10 cellular contexts compared by ENCODE assay signal in the genomic region with DNA sequence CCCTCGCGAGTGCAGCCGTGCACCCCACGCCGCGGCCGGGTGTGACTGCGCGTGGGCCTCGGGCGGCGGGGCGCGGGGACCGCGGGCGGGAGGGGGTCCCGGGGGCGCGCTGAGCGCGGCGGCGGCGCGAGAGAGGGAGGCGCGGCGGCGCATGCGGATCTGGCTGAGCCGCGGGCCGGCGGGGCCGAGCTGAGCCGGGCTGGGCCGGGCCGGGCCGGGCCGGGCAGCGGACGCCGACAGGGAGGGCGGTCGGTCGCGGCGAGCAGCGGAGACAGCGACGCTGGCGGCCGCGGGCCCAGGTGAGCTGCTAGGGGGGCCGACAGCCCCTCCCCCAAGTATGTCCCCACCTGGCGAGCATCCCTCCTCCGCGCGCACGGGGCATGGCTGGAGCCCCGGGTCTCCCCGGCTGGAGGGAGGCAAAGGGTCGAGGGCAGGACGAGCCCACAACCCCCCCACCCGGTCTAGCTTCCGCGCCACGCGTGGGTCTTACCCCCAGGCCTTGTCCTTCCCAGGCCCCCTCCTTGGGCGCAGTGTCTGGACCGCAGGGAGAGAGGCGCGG. TPM values are rescaled to one million over a fixed set of nuclear protein-coding genes. Genes with fewer than 3 reads are reported as not detected.
A peak's percentile ranks its signal among the peaks of the same experiment; 100 is the strongest.
DNase-seq lines count a peak whose midpoint lies in the region; ATAC-seq and TF ChIP-seq lines count a peak whose summit lies in the region.
"Had no signal": no experiment of that assay in that cellular context is flagged by ENCODE, and none has a peak within 500 bp of the region (broad histone marks: within the 10 kb centered on the region; RNA-seq: fewer than 3 reads in every experiment).

No MANE protein-coding gene starts in this region.

- no peaks in the 10 kb centered on the region for H3K36me3 Mint-ChIP-seq in activated CD8-positive, alpha-beta memory T cell treated with anti-CD3 and anti-CD28 coated beads, Interleukin-2, amount 10 ng/mL, durations not matched to agents 7 days and 5 days
- H3K36me3 Mint-ChIP-seq in activated CD8-positive, alpha-beta T cell treated with anti-CD3 and anti-CD28 coated beads for 36 hours (ENCODE audit: low read depth) = peaks cover 4% of the 10 kb centered on the region
- H3K36me3 Mint-ChIP-seq: CD4-positive, CD25-positive, alpha-beta regulatory T cell had no signal

- H3K4me3 Mint-ChIP-seq in activated CD8-positive, alpha-beta memory T cell treated with anti-CD3 and anti-CD28 coated beads, Interleukin-2, amount 10 ng/mL, durations not matched to agents 7 days and 5 days = no peak overlapping the region
- H3K4me3 Mint-ChIP-seq in activated CD8-positive, alpha-beta T cell treated with anti-CD3 and anti-CD28 coated beads for 36 hours = no peak overlapping the region

- H3K27me3 ChIP-seq in lower lobe of right lung (ENCODE audit: low read depth) = peaks cover 5% of the 10 kb centered on the region
- peaks cover 5% of the 10 kb centered on the region for H3K27me3 ChIP-seq in upper lobe of right lung

- intact Hi-C loops in lower lobe of right lung (cut with DNase I) = no loop called here
- intact Hi-C loops in upper lobe of right lung (cut with DNase I) = no loop called here
- intact Hi-C loops in activated CD8-positive, alpha-beta T cell treated with anti-CD3 and anti-CD28 coated beads for 36 hours (cut with micrococcal nuclease) = no loop called here

- H3K9me3 Mint-ChIP-seq in activated CD8-positive, alpha-beta memory T cell treated with anti-CD3 and anti-CD28 coated beads, Interleukin-2, amount 10 ng/mL, durations not matched to agents 7 days and 5 days (ENCODE audit: low read depth) = no peaks in the 10 kb centered on the region
- no peaks in the 10 kb centered on the region for H3K9me3 Mint-ChIP-seq in activated CD8-positive, alpha-beta T cell treated with anti-CD3 and anti-CD28 coated beads for 36 hours
- H3K9me3 Mint-ChIP-seq: CD4-positive, CD25-positive, alpha-beta regulatory T cell had no signal

- CTCF ChIA-PET in activated CD8-positive, alpha-beta memory T cell treated with anti-CD3 and anti-CD28 coated beads, Interleukin-2, amount 10 ng/mL, durations not matched to agents 7 days and 5 days (lab: Charles Lee) = interaction anchor here (0.8 to 3.8 kb wide), 3 partner anchors 10 to 162 kb away, joined by 4 to 21 read pairs (median 4); no protein-coding TSS in a partner anchor
- CTCF ChIA-PET in activated CD8-positive, alpha-beta T cell treated with anti-CD3 and anti-CD28 coated beads for 36 hours (lab: Charles Lee) = interaction anchor here (1.1 to 4.6 kb wide), 2 partner anchors 167 to 171 kb away, joined by 3 to 26 read pairs; no protein-coding TSS in a partner anchor
- CTCF ChIA-PET in RWPE1 (lab: Yijun Ruan, JAX) = no interaction called here

- H3K36me3 ChIP-seq in lower lobe of right lung (no peaks in the 10 kb centered on the region), upper lobe of right lung (no peaks in the 10 kb centered on the region)

- H3K27ac ChIP-seq in lower lobe of right lung (no peak overlapping the region), upper lobe of right lung (no peak overlapping the region), RWPE1 (no peak overlapping the region)

- peak; percentile 65 for DNase-seq in activated CD8-positive, alpha-beta memory T cell treated with anti-CD3 and anti-CD28 coated beads for 24 hours
- no peak for DNase-seq in activated CD8-positive, alpha-beta memory T cell treated with anti-CD3 and anti-CD28 coated beads, Interleukin-2, amount 10 ng/mL, durations not matched to agents 7 days and 5 days
- DNase-seq in choroid plexus epithelial cell (ENCODE audit: low read depth) (no peak), lower lobe of right lung (peak; percentile 50), upper lobe of right lung (peak; percentile 72), RWPE1 (ENCODE audit: low spot score) (no peak)
- DNase-seq in activated CD8-positive, alpha-beta T cell treated with anti-CD3 and anti-CD28 coated beads for 36 hours = no peak
- DNase-seq: KBM-7 had no signal

- ATAC-seq in activated CD8-positive, alpha-beta memory T cell treated with anti-CD3 and anti-CD28 coated beads, Interleukin-2, amount 10 ng/mL, durations not matched to agents 7 days and 5 days = no peak
- ATAC-seq in lower lobe of right lung = no peak
- ATAC-seq in upper lobe of right lung = no peak
- ATAC-seq in activated CD8-positive, alpha-beta T cell treated with anti-CD3 and anti-CD28 coated beads for 36 hours = no peak
- no peak for ATAC-seq in HG03565 (IDR thresholded peaks at IDR 0.05; ENCODE audit: unreplicated experiment)

- peaks cover 23% of the 10 kb centered on the region for H3K27me3 Mint-ChIP-seq in activated CD8-positive, alpha-beta memory T cell treated with anti-CD3 and anti-CD28 coated beads, Interleukin-2, amount 10 ng/mL, durations not matched to agents 7 days and 5 days
- peaks cover 9% of the 10 kb centered on the region for H3K27me3 Mint-ChIP-seq in activated CD8-positive, alpha-beta T cell treated with anti-CD3 and anti-CD28 coated beads for 36 hours

- peaks cover 41% of the 10 kb centered on the region for H3K4me1 ChIP-seq in lower lobe of right lung
- peaks cover 34% of the 10 kb centered on the region for H3K4me1 ChIP-seq in upper lobe of right lung

- H3K27ac Mint-ChIP-seq in activated CD8-positive, alpha-beta memory T cell treated with anti-CD3 and anti-CD28 coated beads, Interleukin-2, amount 10 ng/mL, durations not matched to agents 7 days and 5 days = no peak overlapping the region
- no peak overlapping the region for H3K27ac Mint-ChIP-seq in activated CD8-positive, alpha-beta T cell treated with anti-CD3 and anti-CD28 coated beads for 36 hours

- H3K4me1 Mint-ChIP-seq in activated CD8-positive, alpha-beta memory T cell treated with anti-CD3 and anti-CD28 coated beads, Interleukin-2, amount 10 ng/mL, durations not matched to agents 7 days and 5 days = peaks cover 34% of the 10 kb centered on the region
- H3K4me1 Mint-ChIP-seq in activated CD8-positive, alpha-beta T cell treated with anti-CD3 and anti-CD28 coated beads for 36 hours (ENCODE audit: low read depth) = peaks cover 24% of the 10 kb centered on the region

- H3K4me3 ChIP-seq in choroid plexus epithelial cell (ENCODE audit: low read depth, low read length) = peak overlapping the region; percentile 51
- peak overlapping the region; percentile 86 for H3K4me3 ChIP-seq in lower lobe of right lung
- H3K4me3 ChIP-seq in upper lobe of right lung = peak overlapping the region; percentile 87

- no peak for TF ChIP-seq CTCF in choroid plexus epithelial cell (conservative IDR thresholded peaks at IDR 0.05; ENCODE audit: low read depth, low read length)
- TF ChIP-seq CTCF in lower lobe of right lung (IDR thresholded peaks at IDR 0.05) = no peak
- no peak for TF ChIP-seq CTCF in upper lobe of right lung (IDR thresholded peaks at IDR 0.05)
- TF ChIP-seq CTCF in activated CD8-positive, alpha-beta T cell treated with anti-CD3 and anti-CD28 coated beads for 36 hours (IDR thresholded peaks at IDR 0.05) = no peak
- TF ChIP-seq CTCF in RWPE1 (conservative IDR thresholded peaks at IDR 0.05; ENCODE audit: low read depth) = no peak

- POLR2A ChIA-PET in activated CD8-positive, alpha-beta T cell treated with anti-CD3 and anti-CD28 coated beads for 36 hours (lab: Charles Lee) = interaction anchor here (0.6 to 1.0 kb wide), 3 partner anchors 65 to 162 kb away, joined by 3 read pairs; no protein-coding TSS in a partner anchor
- POLR2A ChIA-PET in RWPE1 (lab: Yijun Ruan, JAX; ENCODE audit: low non-redundant PET) = no interaction called here

- H3K9me3 ChIP-seq in lower lobe of right lung (no peaks in the 10 kb centered on the region), upper lobe of right lung (no peaks in the 10 kb centered on the region)

RNA-seq across cellular contexts. Expression of gene SPTBN4, which starts 0.3 kb away (rescaled TPM):
- under 1 TPM; 0.30 to 0.44 TPM for total RNA-seq in activated CD8-positive, alpha-beta memory T cell treated with anti-CD3 and anti-CD28 coated beads, Interleukin-2, amount 10 ng/mL, durations not matched to agents 7 days and 5 days
- total RNA-seq in lower lobe of right lung (0.53 TPM), upper lobe of right lung (1.5 TPM)
- 1 to 10 TPM; 1.3 to 2.3 TPM for total RNA-seq in activated CD8-positive, alpha-beta T cell treated with anti-CD3 and anti-CD28 coated beads for 36 hours
- total RNA-seq: CD4-positive, CD25-positive, alpha-beta regulatory T cell had no signal

RNA-seq across cellular contexts. Expression of gene BLVRB, which starts 1.5 kb away (rescaled TPM):
- 10 to 100 TPM; 12.9 to 23.3 TPM for total RNA-seq in activated CD8-positive, alpha-beta memory T cell treated with anti-CD3 and anti-CD28 coated beads, Interleukin-2, amount 10 ng/mL, durations not matched to agents 7 days and 5 days
- 123 TPM for total RNA-seq in lower lobe of right lung
- total RNA-seq in upper lobe of right lung = 132 TPM
- total RNA-seq in activated CD8-positive, alpha-beta T cell treated with anti-CD3 and anti-CD28 coated beads for 36 hours = 10 to 100 TPM; 21.2 to 21.7 TPM

RNA-seq across cellular contexts. Expression of gene SERTAD3, which starts 23.0 kb away (rescaled TPM):
- 10 to 100 TPM; 13.4 to 13.7 TPM for total RNA-seq in activated CD8-positive, alpha-beta memory T cell treated with anti-CD3 and anti-CD28 coated beads, Interleukin-2, amount 10 ng/mL, durations not matched to agents 7 days and 5 days
- total RNA-seq in lower lobe of right lung (30.7 TPM), upper lobe of right lung (32.6 TPM)
- total RNA-seq in activated CD8-positive, alpha-beta T cell treated with anti-CD3 and anti-CD28 coated beads for 36 hours = 10 to 100 TPM in 1 of 2 experiments, 1 to 10 TPM in 1; 8.8 to 11.2 TPM

RNA-seq across cellular contexts. Expression of gene SERTAD1, which starts 41.3 kb away (rescaled TPM):
- 1 to 10 TPM; 9.4 to 9.6 TPM for total RNA-seq in activated CD8-positive, alpha-beta memory T cell treated with anti-CD3 and anti-CD28 coated beads, Interleukin-2, amount 10 ng/mL, durations not matched to agents 7 days and 5 days
- total RNA-seq in lower lobe of right lung (17.6 TPM), upper lobe of right lung (22.1 TPM)
- total RNA-seq in activated CD8-positive, alpha-beta T cell treated with anti-CD3 and anti-CD28 coated beads for 36 hours = 10 to 100 TPM; 15.5 to 17.2 TPM

RNA-seq across cellular contexts. Expression of gene PRX, which starts 53.9 kb away (rescaled TPM):
- 1 to 10 TPM in 1 of 2 experiments, under 1 TPM in 1; 0.80 to 1.1 TPM for total RNA-seq in activated CD8-positive, alpha-beta memory T cell treated with anti-CD3 and anti-CD28 coated beads, Interleukin-2, amount 10 ng/mL, durations not matched to agents 7 days and 5 days
- total RNA-seq in lower lobe of right lung (51.5 TPM), upper lobe of right lung (36.2 TPM)
- 1 to 10 TPM; 1.2 TPM for total RNA-seq in activated CD8-positive, alpha-beta T cell treated with anti-CD3 and anti-CD28 coated beads for 36 hours

Comparison
In these comparisons a context has a peak if more than half of its experiments do, and no peak if none do; other contexts are left out.
1. DNase-seq: peak in activated CD8-positive, alpha-beta memory T cell treated with anti-CD3 and anti-CD28 coated beads for 24 hours (single experiment), lower lobe of right lung (single experiment) and upper lobe of right lung (single experiment); none in activated CD8-positive, alpha-beta memory T cell treated with anti-CD3 and anti-CD28 coated beads, Interleukin-2, amount 10 ng/mL, durations not matched to agents 7 days and 5 days (single experiment), choroid plexus epithelial cell (single experiment), activated CD8-positive, alpha-beta T cell treated with anti-CD3 and anti-CD28 coated beads for 36 hours (single experiment) and RWPE1 (single experiment).
2. Peak in every context shown above with its lines, with median percentiles within 50 percentile points of each other: H3K4me3 ChIP-seq.